Comparison of ENCODE assay signal across 1 cellular context in the genomic region with DNA sequence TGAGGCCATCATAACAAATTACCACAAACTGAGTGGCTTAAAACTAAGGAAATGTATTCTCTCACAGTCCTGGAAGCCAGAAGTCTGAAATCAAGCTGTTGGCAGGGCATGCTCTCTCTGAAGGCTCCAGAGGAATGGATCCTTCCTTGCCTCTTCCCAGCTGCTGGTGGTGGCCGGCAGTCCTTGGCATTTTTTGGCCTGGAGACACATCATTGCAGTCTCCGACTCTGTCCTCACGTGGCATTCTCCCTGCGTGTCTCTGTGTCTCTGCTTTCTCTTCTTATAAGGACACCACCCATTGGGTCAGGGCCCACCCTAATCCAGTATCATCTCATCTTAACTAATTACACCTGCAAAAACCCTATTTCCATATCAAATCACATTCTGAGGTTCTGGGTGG.
TF ChIP-seq lines count a peak whose summit lies in the region.

No MANE protein-coding gene starts in this region.

TF ChIP-seq in GM12878, 131 proteins besides CTCF, POLR2A, EP300 and RAD21 (continued from another document):
- no peak for TF ChIP-seq ASH2L (IDR thresholded peaks at IDR 0.05; ENCODE audit: borderline replicate concordance, low read depth)
- no peak for TF ChIP-seq BHLHE40 (IDR thresholded peaks at IDR 0.05; ENCODE audit: borderline replicate concordance in 1 of 2, low read depth in 2 of 2, low read length in 1 of 2)
- TF ChIP-seq ZZZ3 (IDR thresholded peaks at IDR 0.05; ENCODE audit: control insufficient read depth, insufficient read length, low read depth) = no peak
- no peak for TF ChIP-seq SREBF1 (IDR thresholded peaks at IDR 0.05; ENCODE audit: low read length)
- TF ChIP-seq POU2F2 (IDR thresholded peaks at IDR 0.05; ENCODE audit: borderline replicate concordance, low read depth, low read length) = no peak
- TF ChIP-seq RBBP5 (conservative IDR thresholded peaks at IDR 0.05) = no peak
- no peak for TF ChIP-seq WRNIP1 (IDR thresholded peaks at IDR 0.05; ENCODE audit: borderline replicate concordance, low read depth, low read length)
- TF ChIP-seq E4F1 (IDR thresholded peaks at IDR 0.05; ENCODE audit: borderline replicate concordance, partially characterized antibody) = no peak
- TF ChIP-seq, protein P1, sequence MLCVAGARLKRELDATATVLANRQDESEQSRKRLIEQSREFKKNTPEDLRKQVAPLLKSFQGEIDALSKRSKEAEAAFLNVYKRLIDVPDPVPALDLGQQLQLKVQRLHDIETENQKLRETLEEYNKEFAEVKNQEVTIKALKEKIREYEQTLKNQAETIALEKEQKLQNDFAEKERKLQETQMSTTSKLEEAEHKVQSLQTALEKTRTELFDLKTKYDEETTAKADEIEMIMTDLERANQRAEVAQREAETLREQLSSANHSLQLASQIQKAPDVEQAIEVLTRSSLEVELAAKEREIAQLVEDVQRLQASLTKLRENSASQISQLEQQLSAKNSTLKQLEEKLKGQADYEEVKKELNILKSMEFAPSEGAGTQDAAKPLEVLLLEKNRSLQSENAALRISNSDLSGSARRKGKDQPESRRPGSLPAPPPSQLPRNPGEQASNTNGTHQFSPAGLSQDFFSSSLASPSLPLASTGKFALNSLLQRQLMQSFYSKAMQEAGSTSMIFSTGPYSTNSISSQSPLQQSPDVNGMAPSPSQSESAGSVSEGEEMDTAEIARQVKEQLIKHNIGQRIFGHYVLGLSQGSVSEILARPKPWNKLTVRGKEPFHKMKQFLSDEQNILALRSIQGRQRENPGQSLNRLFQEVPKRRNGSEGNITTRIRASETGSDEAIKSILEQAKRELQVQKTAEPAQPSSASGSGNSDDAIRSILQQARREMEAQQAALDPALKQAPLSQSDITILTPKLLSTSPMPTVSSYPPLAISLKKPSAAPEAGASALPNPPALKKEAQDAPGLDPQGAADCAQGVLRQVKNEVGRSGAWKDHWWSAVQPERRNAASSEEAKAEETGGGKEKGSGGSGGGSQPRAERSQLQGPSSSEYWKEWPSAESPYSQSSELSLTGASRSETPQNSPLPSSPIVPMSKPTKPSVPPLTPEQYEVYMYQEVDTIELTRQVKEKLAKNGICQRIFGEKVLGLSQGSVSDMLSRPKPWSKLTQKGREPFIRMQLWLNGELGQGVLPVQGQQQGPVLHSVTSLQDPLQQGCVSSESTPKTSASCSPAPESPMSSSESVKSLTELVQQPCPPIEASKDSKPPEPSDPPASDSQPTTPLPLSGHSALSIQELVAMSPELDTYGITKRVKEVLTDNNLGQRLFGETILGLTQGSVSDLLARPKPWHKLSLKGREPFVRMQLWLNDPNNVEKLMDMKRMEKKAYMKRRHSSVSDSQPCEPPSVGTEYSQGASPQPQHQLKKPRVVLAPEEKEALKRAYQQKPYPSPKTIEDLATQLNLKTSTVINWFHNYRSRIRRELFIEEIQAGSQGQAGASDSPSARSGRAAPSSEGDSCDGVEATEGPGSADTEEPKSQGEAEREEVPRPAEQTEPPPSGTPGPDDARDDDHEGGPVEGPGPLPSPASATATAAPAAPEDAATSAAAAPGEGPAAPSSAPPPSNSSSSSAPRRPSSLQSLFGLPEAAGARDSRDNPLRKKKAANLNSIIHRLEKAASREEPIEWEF (IDR thresholded peaks at IDR 0.05; ENCODE audit: insufficient replicate concordance, low read depth, low read length) = no peak
- no peak for TF ChIP-seq STAT1 (conservative IDR thresholded peaks at IDR 0.05)
- TF ChIP-seq MEF2A (IDR thresholded peaks at IDR 0.05; ENCODE audit: insufficient read depth, low read depth, low read length) = no peak
